In genomic region chr9:110048976-110049698, GRCh38 we compare ENCODE assay signal across 7 cellular contexts.
DNase-seq lines count a peak whose midpoint lies in the region; ATAC-seq and TF ChIP-seq lines count a peak whose summit lies in the region.

No MANE protein-coding gene starts in this region.

- H3K4me2 ChIP-seq in OCI-LY1 (ENCODE audit: low read length) = peak overlapping the region; percentile 93

- peak overlapping the region; percentile 96 for H3K4me3 ChIP-seq in OCI-LY1 (ENCODE audit: low read depth, low read length, poor library complexity, severe bottlenecking)
- H3K4me3 ChIP-seq in iPS-15b (ENCODE audit: low read depth, low read length) = peak overlapping the region; percentile 94
- peak overlapping the region; percentile 47 to 83 (median 67) for H3K4me3 ChIP-seq in skin epidermis

- H4K20me1 ChIP-seq in OCI-LY1 (ENCODE audit: insufficient read depth, low read length) = no peaks in the 10 kb centered on the region

- ATAC-seq in GM18498 (IDR thresholded peaks at IDR 0.05; ENCODE audit: unreplicated experiment) (peak; percentile 11), HG02678 (IDR thresholded peaks at IDR 0.05; ENCODE audit: unreplicated experiment) (peak; percentile 15)

- H3K27me3 ChIP-seq in OCI-LY1 (ENCODE audit: insufficient read depth, low read length) = no peaks in the 10 kb centered on the region
- H3K27me3 ChIP-seq in iPS-15b (ENCODE audit: control insufficient read depth, insufficient read depth, low read length) = peaks cover 9% of the 10 kb centered on the region

- H3K27ac ChIP-seq in OCI-LY1 (ENCODE audit: low read depth, low read length, poor library complexity, severe bottlenecking) (peak overlapping the region; percentile 74), adipose tissue (ENCODE audit: low read depth, low read length) (peak overlapping the region; percentile 83), skin epidermis (peak overlapping the region; percentile 39 to 90 (median 81))

- peaks cover 56% of the 10 kb centered on the region for H3K79me2 ChIP-seq in OCI-LY1 (ENCODE audit: insufficient read depth, low read length)

- H3K4me1 ChIP-seq in OCI-LY1 (ENCODE audit: insufficient read depth, low read length, severe bottlenecking) (peaks cover 51% of the 10 kb centered on the region), iPS-15b (ENCODE audit: control insufficient read depth, insufficient read depth, low read length) (peaks cover 6% of the 10 kb centered on the region)

- WGBS in adipose tissue, 3 donors = 1 to 3% (median 1%) methylated on average over 35 of the region's 35 CpGs

- peaks cover 10% of the 10 kb centered on the region; the same call in 1 of the 2 replicates for H3K36me3 ChIP-seq in OCI-LY1 (ENCODE audit: insufficient read depth, low read length)
- no peaks in the 10 kb centered on the region for H3K36me3 ChIP-seq in iPS-15b (ENCODE audit: control insufficient read depth, insufficient read depth, low read length)

- TF ChIP-seq CTCF in OCI-LY1 (IDR thresholded peaks at IDR 0.05; ENCODE audit: low read length) = no peak

- H3K9me2 ChIP-seq in OCI-LY1 (ENCODE audit: low read depth, low read length) = no peaks in the 10 kb centered on the region

- DNase-seq in superior temporal gyrus (ENCODE audit: extremely low spot score) = no peak

- H3F3A ChIP-seq in OCI-LY1 (ENCODE audit: insufficient read depth, low read length) = no peaks in the 10 kb centered on the region

- peak overlapping the region; percentile 90 for H3K9ac ChIP-seq in OCI-LY1 (ENCODE audit: low read length)
- H3K9ac ChIP-seq in iPS-15b (ENCODE audit: low read depth, low read length) = peak overlapping the region; percentile 54

- no peaks in the 10 kb centered on the region for H3K9me3 ChIP-seq in OCI-LY1 (ENCODE audit: low read length)
- H3K9me3 ChIP-seq in iPS-15b (ENCODE audit: control insufficient read depth, insufficient read depth, low read length) = no peaks in the 10 kb centered on the region

- H2AFZ ChIP-seq in OCI-LY1 (ENCODE audit: low read length) = no peak overlapping the region
